Comparison of ENCODE assay signal across 23 cellular contexts in genomic region chr1:192086643-192087042, GRCh38.
"Had no signal": no experiment of that assay in that cellular context is flagged by ENCODE, and none has a peak within 500 bp of the region (broad histone marks: within the 10 kb centered on the region; RNA-seq: fewer than 3 reads in every experiment).

No MANE protein-coding gene starts in this region.

- H3K4me1 ChIP-seq: esophagus muscularis mucosa, gastrocnemius medialis, heart right ventricle, pancreas, testis, tibial nerve, upper lobe of right lung, vagina had no signal

- H3K27me3 ChIP-seq: esophagus muscularis mucosa, gastrocnemius medialis, heart right ventricle, pancreas, testis, tibial nerve, upper lobe of right lung, vagina had no signal

- H3K36me3 ChIP-seq: esophagus muscularis mucosa, gastrocnemius medialis, heart right ventricle, pancreas, tibial nerve, upper lobe of right lung, vagina had no signal

- ATAC-seq: effector memory CD8-positive, alpha-beta T cell; gastrocnemius medialis; heart right ventricle; left cardiac atrium; left ventricle myocardium superior; pancreas; sciatic nerve; stimulated activated naive B cell treated with anti-CD40 and anti-IgM and Interleukin-4, amounts not matched to agents 10 μg/mL and 1 μg/mL and 100 μg/mL, for 72 hours; stimulated activated naive CD8-positive, alpha-beta T cell treated with anti-CD3 and anti-CD28 coated beads, Interleukin-15, amount 100 ng/mL, for 72 hours; upper lobe of right lung had no signal

- H3K27ac ChIP-seq: epithelial cell of prostate, esophagus muscularis mucosa, gastrocnemius medialis, heart right ventricle, pancreas, testis, tibial nerve, upper lobe of right lung, vagina had no signal

- H3K9me3 ChIP-seq: esophagus muscularis mucosa, gastrocnemius medialis, heart right ventricle, pancreas, testis, tibial nerve, upper lobe of right lung, vagina had no signal

- DNase-seq: effector memory CD8-positive, alpha-beta T cell; gastrocnemius medialis; heart right ventricle; immature natural killer cell; kidney; left cardiac atrium; left ventricle myocardium superior; midbrain; naive B cell; occipital lobe; pancreas; stimulated activated CD4-positive, alpha-beta T cell treated with anti-CD3 and anti-CD28 coated beads, Interleukin-2, amount 100 ng/mL, for 24 hours; stimulated activated CD4-positive, alpha-beta T cell treated with anti-CD3 and anti-CD28 coated beads, Interleukin-4, amount 100 ng/mL, for 4 hours; stimulated activated naive B cell treated with anti-CD40 and anti-IgM and Interleukin-4, amounts not matched to agents 10 μg/mL and 1 μg/mL and 100 μg/mL, for 72 hours; stimulated activated naive CD8-positive, alpha-beta T cell treated with anti-CD3 and anti-CD28 coated beads, Interleukin-15, amount 100 ng/mL, for 72 hours; testis; upper lobe of right lung had no signal

- H3K4me3 ChIP-seq: esophagus muscularis mucosa, gastrocnemius medialis, heart right ventricle, lung, pancreas, testis, tibial nerve, upper lobe of right lung, vagina had no signal
